Comparison of ENCODE assay signal across 7 cellular contexts in the genomic region with DNA sequence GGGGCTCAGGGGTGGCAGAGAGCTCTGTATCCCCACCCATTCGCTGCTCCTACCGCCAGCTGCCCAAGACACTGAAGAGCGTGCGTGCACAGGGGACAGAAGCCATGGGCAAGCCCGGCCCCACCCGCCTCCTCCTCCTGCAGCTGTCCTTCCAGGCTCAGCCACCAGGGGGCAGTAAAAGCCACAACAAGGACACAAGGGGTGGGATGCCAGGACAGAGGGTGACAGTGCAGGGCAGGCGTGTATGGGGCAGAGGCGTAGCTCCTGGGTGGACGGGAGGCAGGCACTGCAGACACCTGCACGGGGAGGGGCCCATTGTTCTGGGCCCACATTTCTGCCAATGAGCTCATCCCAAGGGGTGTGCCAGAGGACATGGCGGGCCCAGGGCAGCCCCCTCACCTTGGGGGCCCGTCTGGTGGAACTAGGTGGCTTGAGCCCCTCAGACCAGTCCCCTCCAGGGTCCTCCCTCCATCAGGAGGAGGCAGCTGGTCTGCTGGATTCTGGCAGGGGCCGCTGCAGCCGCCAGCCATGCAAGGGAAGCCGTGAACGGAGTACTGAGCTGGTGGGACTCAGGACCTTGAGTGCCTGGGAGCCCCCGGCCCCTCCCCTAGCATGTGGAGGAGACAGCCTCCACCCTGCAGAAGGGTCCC.
DNase-seq lines count a peak whose midpoint lies in the region; ATAC-seq and TF ChIP-seq lines count a peak whose summit lies in the region.

No MANE protein-coding gene starts in this region.

- H3K36me3 ChIP-seq in Loucy (ENCODE audit: insufficient read depth, low read length) (peaks cover 24% of the 10 kb centered on the region; the same call in 1 of the 2 replicates), right atrium auricular region (peaks cover 31% of the 10 kb centered on the region)

- no peaks in the 10 kb centered on the region for H3K9me3 ChIP-seq in Loucy (ENCODE audit: insufficient read depth, low read depth, low read length)
- H3K9me3 ChIP-seq in right atrium auricular region, result no peaks in the 10 kb centered on the region

- H3K9me2 ChIP-seq in Loucy (replicated peaks; ENCODE audit: low read depth, low read length), result no peaks in the 10 kb centered on the region

- no peak overlapping the region for H3K9ac ChIP-seq in Loucy (ENCODE audit: low read depth, low read length, poor library complexity, severe bottlenecking)

- DNase-seq in GM12864 (ENCODE audit: low read depth) (peak; percentile 48), T-helper 2 cell (peak; percentile 52 to 80 (median 72)), amygdala (lab: John Stamatoyannopoulos, UW) (peak in 55 of 56 donors; percentile 27 to 92 (median 77)), right atrium auricular region (ENCODE audit: low spot score) (peak; percentile 96), sciatic nerve (ENCODE audit: low spot score) (peak; percentile 96)

- H3K4me1 ChIP-seq in Loucy (ENCODE audit: insufficient read depth, low read length, poor library complexity, severe bottlenecking), result no peaks in the 10 kb centered on the region
- peaks cover 0 to 77% of the 10 kb centered on the region in 2 donors for H3K4me1 ChIP-seq in right atrium auricular region

- H3K79me2 ChIP-seq in Loucy (ENCODE audit: insufficient read depth, low read length), result no peaks in the 10 kb centered on the region

- no peak overlapping the region for H3K4me2 ChIP-seq in Loucy (ENCODE audit: low read depth, low read length, poor library complexity, severe bottlenecking)

- no peaks in the 10 kb centered on the region for H3K27me3 ChIP-seq in Loucy (ENCODE audit: insufficient read depth, low read length, poor library complexity, severe bottlenecking)
- no peaks in the 10 kb centered on the region for H3K27me3 ChIP-seq in right atrium auricular region

- ATAC-seq in sciatic nerve, result peak; percentile 83
- no peak for ATAC-seq in GM21381 (IDR thresholded peaks at IDR 0.05; ENCODE audit: unreplicated experiment)

- H2AFZ ChIP-seq in Loucy (ENCODE audit: low read length), result no peak overlapping the region

- H3K4me3 ChIP-seq in GM12864 (ENCODE audit: low read depth, low read length), result no peak overlapping the region
- H3K4me3 ChIP-seq in Loucy (ENCODE audit: low read length, poor library complexity, severe bottlenecking), result no peak overlapping the region
- no peak overlapping the region for H3K4me3 ChIP-seq in right atrium auricular region

- intact Hi-C loops in sciatic nerve (cut with DNase I), result loop anchor here (5.0 to 10.0 kb wide), 2 partner anchors 79 to 174 kb away; no protein-coding TSS in a partner anchor

- H4K20me1 ChIP-seq in Loucy (ENCODE audit: insufficient read depth, low read length, poor library complexity, severe bottlenecking), result peaks cover 3% of the 10 kb centered on the region

- TF ChIP-seq CTCF in GM12864 (IDR thresholded peaks at IDR 0.05; ENCODE audit: low read depth, low read length, missing control alignments) (peak; percentile 94), Loucy (conservative IDR thresholded peaks at IDR 0.05; ENCODE audit: low read length) (peak; percentile 82), right atrium auricular region (IDR thresholded peaks at IDR 0.05) (peak; percentile 99 to 100)

- H3K27ac ChIP-seq in right atrium auricular region, result peak overlapping the region in 1 of 2 donors; percentile 49

- H3F3A ChIP-seq in Loucy (ENCODE audit: low read depth), result no peaks in the 10 kb centered on the region
